In genomic region chr16:57023541-57024249, GRCh38 we compare ENCODE assay signal across 10 cellular contexts. TPM values are rescaled to one million over a fixed set of nuclear protein-coding genes. Genes with fewer than 3 reads are reported as not detected.
DNase-seq lines count a peak whose midpoint lies in the region; ATAC-seq and TF ChIP-seq lines count a peak whose summit lies in the region.
"Had no signal": no experiment of that assay in that cellular context is flagged by ENCODE, and none has a peak within 500 bp of the region (broad histone marks: within the 10 kb centered on the region; RNA-seq: fewer than 3 reads in every experiment).

No MANE protein-coding gene starts in this region.

- H3K4me3 Mint-ChIP-seq in T-cell, result peak overlapping the region; percentile 25 to 76 (median 31)

- no peak overlapping the region for H3K4me3 ChIP-seq in PC-9

- POLR2A ChIA-PET in T-cell (lab: Charles Lee), result interaction anchor here in 1 of 2 donors (0.6 to 0.8 kb wide), 2 partner anchors 14 to 35 kb away, joined by 3 read pairs; partner anchors contain the start of gene NLRC5
- POLR2A ChIA-PET in PC-9 (lab: Charles Lee; ENCODE audit: unreplicated experiment), result interaction anchor here (0.6 kb wide), 1 partner anchor 68 kb away, joined by 6 read pairs; no protein-coding TSS in a partner anchor

- no peaks in the 10 kb centered on the region for H3K27me3 Mint-ChIP-seq in T-cell

- no peak overlapping the region for H3K4me2 ChIP-seq in PC-9

- ATAC-seq in T-cell (replicated peaks in 1 of 4) (peak; percentile 80 to 95 (median 88)), left colon (peak; percentile 10)

- peaks cover 70% of the 10 kb centered on the region for H3K36me3 Mint-ChIP-seq in T-cell

- no peaks in the 10 kb centered on the region for H3F3A ChIP-seq in PC-9 (ENCODE audit: insufficient read depth, low read depth)

- peaks cover 93 to 96% (median 94%) of the 10 kb centered on the region in 3 donors for H3K4me1 Mint-ChIP-seq in T-cell

- H3K9me3 Mint-ChIP-seq in T-cell, result no peaks in the 10 kb centered on the region

- BruUV-seq in PC-9 (replicated peaks; lab: Mats Ljungman, UMichigan), result no TSS peak

- H3K27me3 ChIP-seq in PC-9 (ENCODE audit: insufficient read depth, low read depth), result no peaks in the 10 kb centered on the region

- no peaks in the 10 kb centered on the region; the same call in 1 of the 2 replicates for H3K36me3 ChIP-seq in PC-9 (ENCODE audit: low read depth)

- no peak overlapping the region for H3K27ac ChIP-seq in PC-9

- peaks cover 10% of the 10 kb centered on the region for H3K4me1 ChIP-seq in PC-9 (replicated peaks; ENCODE audit: insufficient read depth)

- no peaks in the 10 kb centered on the region for H3K9me2 ChIP-seq in PC-9 (ENCODE audit: insufficient read depth)

- DNase-seq in T-cell, result peak; percentile 48 to 92 (median 82)
- peak; percentile 74 for DNase-seq in activated T-cell treated with anti-CD3 and anti-CD28 coated beads, Interleukin-2, amount 50 U/mL, for 1 hour
- no peak for DNase-seq in left colon
- peak; percentile 53 to 68 for DNase-seq in stimulated activated CD8-positive, alpha-beta memory T cell treated with anti-CD3 and anti-CD28 coated beads, Interleukin-15, amount 100 ng/mL, for 48 hours (ENCODE audit: low read depth in 2 of 2)
- DNase-seq in DMS114 treated with DMSO at 0.1 percent for 48 hours (lab: John Stamatoyannopoulos, UW; ENCODE audit: unreplicated experiment), result no peak
- DNase-seq in NCI-H82 treated with DMSO at 0.1 percent for 48 hours (lab: John Stamatoyannopoulos, UW; ENCODE audit: unreplicated experiment), result no peak
- no peak for DNase-seq in NCI-H526 treated with DMSO at 0.1 percent for 48 hours (lab: John Stamatoyannopoulos, UW)
- no peak for DNase-seq in PC-9
- DNase-seq: midbrain, NCI-H748 treated with DMSO at 0.1 percent for 48 hours had no signal

- no peaks in the 10 kb centered on the region for H3K9me3 ChIP-seq in PC-9 (ENCODE audit: insufficient read depth, low read depth)

- H4K20me1 ChIP-seq in PC-9 (ENCODE audit: insufficient read depth), result no peaks in the 10 kb centered on the region

- peak overlapping the region; percentile 93 to 95 for H3K27ac Mint-ChIP-seq in T-cell

- no peak overlapping the region for H2AFZ ChIP-seq in PC-9

- no peaks in the 10 kb centered on the region for H3K79me2 ChIP-seq in PC-9 (ENCODE audit: low read depth)

- CTCF ChIA-PET in T-cell (lab: Charles Lee), result interaction anchor here (0.5 to 1.5 kb wide), 10 partner anchors 9 to 552 kb away, joined by 3 to 5 read pairs (median 4); partner anchors contain the start of genes CETP (in 1 of the 2) and NLRC5 (in 1 of the 2)
- CTCF ChIA-PET in PC-9 (lab: Charles Lee), result no interaction called here

- intact Hi-C loops in left colon (cut with DNase I, micrococcal nuclease) (no loop called here), PC-9 (cut with micrococcal nuclease; ENCODE audit: unreplicated experiment) (no loop called here)

- no peak for TF ChIP-seq CTCF in PC-9 (conservative IDR thresholded peaks at IDR 0.05)

RNA-seq across cellular contexts. Expression of gene NLRC5, which starts 34.3 kb away (rescaled TPM):
- 100 to 1,000 TPM; 390 to 711 (median 496) TPM for total RNA-seq in T-cell
- total RNA-seq in left colon, result 100 to 1,000 TPM in 1 of 2 donors, 10 to 100 TPM in 1; 57.7 to 125 TPM
- total RNA-seq in PC-9 (2021), result 21.9 and 29.7 TPM in 2 replicates

Comparison
In these comparisons a context has a peak if more than half of its experiments do, and no peak if none do; other contexts are left out.
1. DNase-seq: peak in T-cell (34 of 34), activated T-cell treated with anti-CD3 and anti-CD28 coated beads, Interleukin-2, amount 50 U/mL, for 1 hour (single experiment) and stimulated activated CD8-positive, alpha-beta memory T cell treated with anti-CD3 and anti-CD28 coated beads, Interleukin-15, amount 100 ng/mL, for 48 hours (2 of 2); none in left colon (0 of 2), DMS114 treated with DMSO at 0.1 percent for 48 hours (single experiment), NCI-H82 treated with DMSO at 0.1 percent for 48 hours (single experiment), NCI-H526 treated with DMSO at 0.1 percent for 48 hours (single experiment) and PC-9 (0 of 2).